ENCODE assay signal across 18 cellular contexts in the genomic region with DNA sequence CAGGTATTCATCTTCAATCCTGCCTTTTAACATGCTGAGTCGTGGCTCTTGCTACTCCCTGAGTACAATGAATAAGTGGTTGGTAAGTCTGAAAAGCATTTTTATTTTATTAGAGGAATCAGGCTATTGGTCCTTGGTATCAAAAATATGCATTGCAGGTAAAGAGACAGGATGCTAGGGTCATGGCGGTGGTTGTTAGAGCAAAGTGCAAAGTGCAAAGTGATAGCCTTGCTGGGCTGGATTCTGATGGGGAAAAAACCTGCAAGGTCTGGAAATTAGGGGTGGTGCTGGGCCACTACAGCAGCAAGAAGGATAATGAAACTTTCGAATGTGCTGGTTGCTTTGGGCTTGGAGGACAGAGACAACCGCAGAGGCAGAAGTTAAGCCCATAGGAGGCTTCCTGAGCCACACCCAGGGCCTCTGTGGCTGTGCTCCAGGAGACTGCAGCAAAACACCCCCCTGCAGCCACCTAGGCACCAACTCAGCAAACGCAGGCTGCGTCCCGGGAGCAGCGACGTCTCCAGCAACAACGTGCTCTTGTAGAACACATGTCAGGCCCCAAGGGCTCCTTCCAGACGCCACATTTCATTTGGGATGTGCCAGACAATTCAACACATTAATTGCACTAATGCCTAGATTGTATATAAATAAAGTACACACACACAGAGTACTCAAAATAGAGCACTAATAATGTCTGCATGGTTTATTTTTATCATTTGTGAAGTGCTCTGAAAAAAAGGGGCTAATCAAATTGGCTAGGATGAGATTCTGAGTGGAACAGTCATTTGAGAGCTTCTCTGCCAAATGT.
DNase-seq lines count a peak whose midpoint lies in the region; ATAC-seq and TF ChIP-seq lines count a peak whose summit lies in the region.
"Had no signal": no experiment of that assay in that cellular context is flagged by ENCODE, and none has a peak within 500 bp of the region (broad histone marks: within the 10 kb centered on the region; RNA-seq: fewer than 3 reads in every experiment).

No MANE protein-coding gene starts in this region.

- H3K27ac Mint-ChIP-seq in stimulated activated effector memory CD8-positive, alpha-beta T cell treated with anti-CD3 and anti-CD28 coated beads, Interleukin-12 subunit alpha, Interleukin-12 subunit beta, amount 100 ng/mL, for 72 hours, result peak overlapping the region; percentile 12
- H3K27ac Mint-ChIP-seq: activated CD8-positive, alpha-beta T cell treated with anti-CD3 and anti-CD28 coated beads, Interleukin-2, amount 10 ng/mL, durations not matched to agents 7 days and 5 days; activated naive CD4-positive, alpha-beta T cell treated with anti-CD3 and anti-CD28 coated beads, Interleukin-2, amount 50 U/mL, for 24 hours; T-helper 2 cell treated with Interferon-gamma antibody and Interleukin-4, amounts not matched to agents 5 μg/mL and 100 μg/mL, for 36 hours had no signal

- no peaks in the 10 kb centered on the region for H3K4me1 Mint-ChIP-seq in stimulated activated effector memory CD8-positive, alpha-beta T cell treated with anti-CD3 and anti-CD28 coated beads, Interleukin-12 subunit alpha, Interleukin-12 subunit beta, amount 100 ng/mL, for 72 hours
- H3K4me1 Mint-ChIP-seq: activated naive CD4-positive, alpha-beta T cell treated with anti-CD3 and anti-CD28 coated beads, Interleukin-2, amount 50 U/mL, for 24 hours had no signal

- H3K4me3 Mint-ChIP-seq in stimulated activated effector memory CD8-positive, alpha-beta T cell treated with anti-CD3 and anti-CD28 coated beads, Interleukin-12 subunit alpha, Interleukin-12 subunit beta, amount 100 ng/mL, for 72 hours, result no peak overlapping the region
- H3K4me3 Mint-ChIP-seq: activated CD8-positive, alpha-beta T cell treated with anti-CD3 and anti-CD28 coated beads, Interleukin-2, amount 10 ng/mL, durations not matched to agents 7 days and 5 days; activated naive CD4-positive, alpha-beta T cell treated with anti-CD3 and anti-CD28 coated beads, Interleukin-2, amount 50 U/mL, for 24 hours; T-helper 2 cell treated with Interferon-gamma antibody and Interleukin-4, amounts not matched to agents 5 μg/mL and 100 μg/mL, for 36 hours had no signal

- no peaks in the 10 kb centered on the region for H3K9me3 Mint-ChIP-seq in stimulated activated effector memory CD8-positive, alpha-beta T cell treated with anti-CD3 and anti-CD28 coated beads, Interleukin-12 subunit alpha, Interleukin-12 subunit beta, amount 100 ng/mL, for 72 hours
- H3K9me3 Mint-ChIP-seq: activated naive CD4-positive, alpha-beta T cell treated with anti-CD3 and anti-CD28 coated beads, Interleukin-2, amount 50 U/mL, for 24 hours; T-helper 2 cell treated with Interferon-gamma antibody and Interleukin-4, amounts not matched to agents 5 μg/mL and 100 μg/mL, for 36 hours had no signal

- intact Hi-C loops in sciatic nerve (cut with DNase I), result no loop called here

- peaks cover 22% of the 10 kb centered on the region for H3K36me3 Mint-ChIP-seq in stimulated activated effector memory CD8-positive, alpha-beta T cell treated with anti-CD3 and anti-CD28 coated beads, Interleukin-12 subunit alpha, Interleukin-12 subunit beta, amount 100 ng/mL, for 72 hours

- no peak for ATAC-seq in stimulated activated effector memory CD8-positive, alpha-beta T cell treated with anti-CD3 and anti-CD28 coated beads, Interleukin-12 subunit alpha, Interleukin-12 subunit beta, amount 100 ng/mL, for 72 hours
- ATAC-seq in sciatic nerve, result no peak
- no peak for ATAC-seq in HG03469 (IDR thresholded peaks at IDR 0.05; ENCODE audit: unreplicated experiment)
- ATAC-seq: activated CD8-positive, alpha-beta T cell treated with anti-CD3 and anti-CD28 coated beads, Interleukin-2, amount 10 ng/mL, durations not matched to agents 7 days and 5 days; Panc1; right lobe of liver had no signal

- peak; percentile 22 for DNase-seq in activated effector memory CD4-positive, alpha-beta T cell treated with anti-CD3 and anti-CD28 coated beads, Interleukin-2, amount 50 U/mL, for 16 hours
- no peak for DNase-seq in activated effector memory CD4-positive, alpha-beta T cell treated with Interleukin-2 at 50 U/mL for 16 hours
- DNase-seq in fibroblast of the aortic adventitia (ENCODE audit: low read depth) (peak; percentile 14), iPS-NIHi7 (ENCODE audit: extremely low spot score) (peak; percentile 64), sciatic nerve (ENCODE audit: low spot score) (no peak)
- no peak for DNase-seq in stimulated activated effector memory CD8-positive, alpha-beta T cell treated with anti-CD3 and anti-CD28 coated beads, Interleukin-12 subunit alpha, Interleukin-12 subunit beta, amount 100 ng/mL, for 72 hours (ENCODE audit: low spot score in 2 of 2)
- no peak for DNase-seq in activated CD4-positive, alpha-beta T cell treated with anti-CD3 and anti-CD28 coated beads, Interleukin-2, amount 50 U/mL, for 1 hour
- DNase-seq: activated CD8-positive, alpha-beta T cell treated with anti-CD3 and anti-CD28 coated beads, Interleukin-2, amount 10 ng/mL, durations not matched to agents 7 days and 5 days; activated T-cell treated with anti-CD3 and anti-CD28 coated beads, Interleukin-2, amount 50 U/mL, for 48 hours; aorta; KBM-7; NCI-H345; testis had no signal

- H3K4me3 ChIP-seq in fibroblast of the aortic adventitia (ENCODE audit: low read depth, low read length), result no peak overlapping the region
- H3K4me3 ChIP-seq: right lobe of liver, testis had no signal

- no peak for TF ChIP-seq CTCF in fibroblast of the aortic adventitia (IDR thresholded peaks at IDR 0.05; ENCODE audit: insufficient read depth, low read length)

Comparison
In these comparisons a context has a peak if more than half of its experiments do, and no peak if none do; other contexts are left out.
1. DNase-seq: peak in activated effector memory CD4-positive, alpha-beta T cell treated with anti-CD3 and anti-CD28 coated beads, Interleukin-2, amount 50 U/mL, for 16 hours (single experiment), fibroblast of the aortic adventitia (single experiment) and iPS-NIHi7 (single experiment); none in activated effector memory CD4-positive, alpha-beta T cell treated with Interleukin-2 at 50 U/mL for 16 hours (single experiment), stimulated activated effector memory CD8-positive, alpha-beta T cell treated with anti-CD3 and anti-CD28 coated beads, Interleukin-12 subunit alpha, Interleukin-12 subunit beta, amount 100 ng/mL, for 72 hours (0 of 2), sciatic nerve (single experiment) and activated CD4-positive, alpha-beta T cell treated with anti-CD3 and anti-CD28 coated beads, Interleukin-2, amount 50 U/mL, for 1 hour (single experiment).